In genomic region chr1:153560241-153560640, GRCh38 we compare ENCODE assay signal across 18 cellular contexts. TPM values are rescaled to one million over a fixed set of nuclear protein-coding genes. Genes with fewer than 3 reads are reported as not detected.
A peak's percentile ranks its signal among the peaks of the same experiment; 100 is the strongest.
DNase-seq lines count a peak whose midpoint lies in the region; ATAC-seq, FAIRE-seq and TF ChIP-seq lines count a peak whose summit lies in the region.
"Had no signal": no experiment of that assay in that cellular context is flagged by ENCODE, and none has a peak within 500 bp of the region (broad histone marks: within the 10 kb centered on the region; RNA-seq: fewer than 3 reads in every experiment).

No MANE protein-coding gene starts in this region.

- FAIRE-seq in bronchial epithelial cell (lab: Jason Lieb, UNC) (no peak), H54 (lab: Jason Lieb, UNC) (no peak)
- FAIRE-seq: A549, HepG2 had no signal

- no peak overlapping the region for H3K4me2 ChIP-seq in GM23338
- H3K4me2 ChIP-seq: A549 had no signal

- H4K20me1 ChIP-seq in GM23338 (replicated peaks; ENCODE audit: insufficient read depth), result no peaks in the 10 kb centered on the region

- H3K4me1 ChIP-seq in GM23338 (ENCODE audit: insufficient read depth), result no peaks in the 10 kb centered on the region
- H3K4me1 ChIP-seq in foreskin keratinocyte, result no peaks in the 10 kb centered on the region

- H3K4me3 ChIP-seq in GM23338 (no peak overlapping the region), bronchial epithelial cell (ENCODE audit: low read depth, low read length) (no peak overlapping the region)
- H3K4me3 ChIP-seq: A549 had no signal

- H3K27ac ChIP-seq in GM23338 (ENCODE audit: low read depth), result no peak overlapping the region
- no peak overlapping the region for H3K27ac ChIP-seq in foreskin keratinocyte
- H3K27ac ChIP-seq: 22Rv1, C4-2B had no signal

- H3K27me3 Mint-ChIP-seq in T-helper 1 cell treated with Interleukin-12 subunit alpha and Interleukin-12 subunit beta and Interleukin-4 antibody, amounts not matched to agents 30 μg/mL and 1 μg/mL, for 36 hours (ENCODE audit: low read depth), result no peaks in the 10 kb centered on the region
- peaks cover 3% of the 10 kb centered on the region for H3K27me3 Mint-ChIP-seq in GM23338 (ENCODE audit: insufficient read depth, low read depth, poor library complexity)
- H3K27me3 Mint-ChIP-seq: CD4-positive, alpha-beta T cell had no signal

- ATAC-seq in GM23338 (no peak), foreskin keratinocyte (peak; percentile 3)
- ATAC-seq: A549, HepG2 had no signal

- DNase-seq in T-helper 1 cell (no peak), GM23338 (ENCODE audit: low spot score) (no peak), bronchial epithelial cell (ENCODE audit: low read depth) (peak; percentile 79), foreskin keratinocyte (peak; percentile 78 to 90), iPS-NIHi11 (ENCODE audit: low spot score) (no peak), H54 (ENCODE audit: insufficient read length, low spot score) (no peak), kidney glomerular epithelial cell (lab: John Stamatoyannopoulos, UW) (no peak)
- DNase-seq: AML-193; CD4-positive, alpha-beta T cell; DMS79 treated with DMSO at 0.1 percent for 48 hours; GF-D8; GOT3; H9 had no signal

- peak overlapping the region; percentile 26 for H3K27ac Mint-ChIP-seq in T-helper 1 cell treated with Interleukin-12 subunit alpha and Interleukin-12 subunit beta and Interleukin-4 antibody, amounts not matched to agents 30 μg/mL and 1 μg/mL, for 36 hours
- H3K27ac Mint-ChIP-seq in GM23338, result peak overlapping the region; percentile 86; the same call in 1 of the 2 replicates
- H3K27ac Mint-ChIP-seq: CD4-positive, alpha-beta T cell; H9 had no signal

- H2AFZ ChIP-seq in GM23338, result no peak overlapping the region

- no peaks in the 10 kb centered on the region for H3K36me3 ChIP-seq in GM23338 (ENCODE audit: insufficient read depth)
- peaks cover 4% of the 10 kb centered on the region for H3K36me3 ChIP-seq in bronchial epithelial cell (ENCODE audit: control insufficient read depth, insufficient read depth, low read length)

- no peak overlapping the region for H3K4me3 Mint-ChIP-seq in T-helper 1 cell treated with Interleukin-12 subunit alpha and Interleukin-12 subunit beta and Interleukin-4 antibody, amounts not matched to agents 30 μg/mL and 1 μg/mL, for 36 hours
- no peak overlapping the region for H3K4me3 Mint-ChIP-seq in GM23338
- H3K4me3 Mint-ChIP-seq: CD4-positive, alpha-beta T cell; H9 had no signal

- TF ChIP-seq POLR2A in H54 (IDR thresholded peaks at IDR 0.05; ENCODE audit: low read depth, low read length), result no peak

- no peaks in the 10 kb centered on the region for H3K9me3 Mint-ChIP-seq in T-helper 1 cell treated with Interleukin-12 subunit alpha and Interleukin-12 subunit beta and Interleukin-4 antibody, amounts not matched to agents 30 μg/mL and 1 μg/mL, for 36 hours
- H3K9me3 Mint-ChIP-seq in GM23338, result no peaks in the 10 kb centered on the region
- H3K9me3 Mint-ChIP-seq: CD4-positive, alpha-beta T cell; H9 had no signal

- TF ChIP-seq CTCF in GM23338 (conservative IDR thresholded peaks at IDR 0.05; ENCODE audit: low read depth in 2 of 2) (no peak), bronchial epithelial cell (IDR thresholded peaks at IDR 0.05; ENCODE audit: insufficient read depth, low read length, severe bottlenecking) (no peak), foreskin keratinocyte (conservative IDR thresholded peaks at IDR 0.05) (peak; percentile 11)

- H3F3A ChIP-seq in GM23338 (replicated peaks; ENCODE audit: low read depth), result no peaks in the 10 kb centered on the region

- H3K79me2 ChIP-seq in GM23338 (replicated peaks; ENCODE audit: insufficient read depth), result no peaks in the 10 kb centered on the region

- H3K27me3 ChIP-seq in GM23338 (ENCODE audit: insufficient read depth) (no peaks in the 10 kb centered on the region), bronchial epithelial cell (ENCODE audit: control insufficient read depth, insufficient read depth, low read length) (no peaks in the 10 kb centered on the region), foreskin keratinocyte (no peaks in the 10 kb centered on the region)

- no peaks in the 10 kb centered on the region for H3K36me3 Mint-ChIP-seq in T-helper 1 cell treated with Interleukin-12 subunit alpha and Interleukin-12 subunit beta and Interleukin-4 antibody, amounts not matched to agents 30 μg/mL and 1 μg/mL, for 36 hours (ENCODE audit: low read depth)
- H3K36me3 Mint-ChIP-seq in GM23338 (ENCODE audit: low read depth), result no peaks in the 10 kb centered on the region

- peaks cover 3% of the 10 kb centered on the region for H3K4me1 Mint-ChIP-seq in T-helper 1 cell treated with Interleukin-12 subunit alpha and Interleukin-12 subunit beta and Interleukin-4 antibody, amounts not matched to agents 30 μg/mL and 1 μg/mL, for 36 hours (ENCODE audit: low read depth)
- H3K4me1 Mint-ChIP-seq in GM23338, result peaks cover 3% of the 10 kb centered on the region

- H3K9me2 ChIP-seq in GM23338 (ENCODE audit: insufficient read depth), result no peaks in the 10 kb centered on the region

TF ChIP-seq in GM23338, 12 proteins besides CTCF, POLR2A, EP300 and RAD21 (continues in another document):
- TF ChIP-seq POLR2AphosphoS5 (IDR thresholded peaks at IDR 0.05; ENCODE audit: low read depth) (no peak), STAT1 (IDR thresholded peaks at IDR 0.05; ENCODE audit: unreplicated experiment) (no peak), JUNB (IDR thresholded peaks at IDR 0.05; ENCODE audit: unreplicated experiment) (no peak), EZH2phosphoT487 (IDR thresholded peaks at IDR 0.05; ENCODE audit: unreplicated experiment) (no peak), EZH2 (IDR thresholded peaks at IDR 0.05; ENCODE audit: low read depth, unreplicated experiment) (no peak), NANOG (IDR thresholded peaks at IDR 0.05; ENCODE audit: borderline replicate concordance) (no peak)

RNA-seq across cellular contexts. Expression of gene S100A2, which starts 5.4 kb away (rescaled TPM):
- 0.66 TPM in 1 of 2 replicates, not detected in the other for total RNA-seq in GM23338 (2014; rRNA removed; shearing (Covaris generic))
- polyA plus RNA-seq in GM23338 (2016; fragmentation: Nextera tagmentation; extraction: Ambion mirVana) (0.89 and 1.1 TPM in 2 replicates), foreskin keratinocyte (28,573 and 30,723 TPM in 2 replicates)
- total RNA-seq in bronchial epithelial cell (804 and 1,251 TPM in 2 replicates), foreskin keratinocyte (19,361 and 22,376 TPM in 2 replicates)
- total RNA-seq: CD4-positive, alpha-beta T cell had no signal

RNA-seq across cellular contexts. Expression of gene S100A3, which starts 11.2 kb away (rescaled TPM):
- total RNA-seq in GM23338 (2014; rRNA removed; shearing (Covaris generic)), result not detected in 2 replicates
- polyA plus RNA-seq in GM23338 (2016; fragmentation: Nextera tagmentation; extraction: Ambion mirVana), result not detected in 2 replicates
- total RNA-seq in bronchial epithelial cell, result 2.3 and 26.6 TPM in 2 replicates
- total RNA-seq in foreskin keratinocyte, result 14.3 and 18.5 TPM in 2 replicates
- polyA plus RNA-seq in foreskin keratinocyte, result 21.4 and 29.0 TPM in 2 replicates
- total RNA-seq: CD4-positive, alpha-beta T cell; H9 had no signal

RNA-seq across cellular contexts. Expression of gene S100A4, which starts 14.6 kb away (rescaled TPM):
- total RNA-seq in GM23338 (2014; rRNA removed; shearing (Covaris generic)), result 8.2 and 14.2 TPM in 2 replicates
- polyA plus RNA-seq in GM23338 (2016; fragmentation: Nextera tagmentation; extraction: Ambion mirVana) (34.6 and 36.0 TPM in 2 replicates), foreskin keratinocyte (22.8 and 43.2 TPM in 2 replicates)
- total RNA-seq in bronchial epithelial cell (10.8 and 16.8 TPM in 2 replicates), foreskin keratinocyte (12.1 and 23.7 TPM in 2 replicates)

RNA-seq across cellular contexts. Expression of gene S100A5, which starts 19.5 kb away (rescaled TPM):
- total RNA-seq in GM23338 (2014; rRNA removed; shearing (Covaris generic)), result not detected in 2 replicates
- polyA plus RNA-seq in GM23338 (2016; fragmentation: Nextera tagmentation; extraction: Ambion mirVana) (0.47 TPM in 1 of 2 replicates, not detected in the other), foreskin keratinocyte (0.50 and 0.73 TPM in 2 replicates)
- total RNA-seq in bronchial epithelial cell (not detected in 2 replicates), foreskin keratinocyte (0.27 TPM in 1 of 2 replicates, not detected in the other)
- total RNA-seq: H9, HepG2 had no signal
- polyA plus RNA-seq: HepG2 had no signal

RNA-seq across cellular contexts. Expression of gene S100A6, which starts 24.4 kb away (rescaled TPM):
- total RNA-seq in GM23338 (2014; rRNA removed; shearing (Covaris generic)), result 7.3 and 9.4 TPM in 2 replicates
- polyA plus RNA-seq in GM23338 (2016; fragmentation: Nextera tagmentation; extraction: Ambion mirVana) (77.5 and 98.0 TPM in 2 replicates), foreskin keratinocyte (6,268 and 7,449 TPM in 2 replicates)
- total RNA-seq in bronchial epithelial cell (2,948 and 3,820 TPM in 2 replicates), foreskin keratinocyte (3,644 and 4,242 TPM in 2 replicates)
- total RNA-seq: H9 had no signal

Comparison
In these comparisons a context has a peak if more than half of its experiments do, and no peak if none do; other contexts are left out.
1. DNase-seq: peak in bronchial epithelial cell (single experiment) and foreskin keratinocyte (2 of 2); none in T-helper 1 cell (0 of 5), GM23338 (single experiment), iPS-NIHi11 (single experiment), H54 (single experiment) and kidney glomerular epithelial cell (single experiment).
2. RNA of gene S100A2, which starts 5.4 kb away (total RNA-seq): 19,361 to 22,376 TPM in foreskin keratinocyte and 804 to 1,251 TPM in bronchial epithelial cell; 0.66 TPM in GM23338; every median in the first group is over 100 times any median in the second.